ENCODE assay signal across 8 cellular contexts in the genomic region with DNA sequence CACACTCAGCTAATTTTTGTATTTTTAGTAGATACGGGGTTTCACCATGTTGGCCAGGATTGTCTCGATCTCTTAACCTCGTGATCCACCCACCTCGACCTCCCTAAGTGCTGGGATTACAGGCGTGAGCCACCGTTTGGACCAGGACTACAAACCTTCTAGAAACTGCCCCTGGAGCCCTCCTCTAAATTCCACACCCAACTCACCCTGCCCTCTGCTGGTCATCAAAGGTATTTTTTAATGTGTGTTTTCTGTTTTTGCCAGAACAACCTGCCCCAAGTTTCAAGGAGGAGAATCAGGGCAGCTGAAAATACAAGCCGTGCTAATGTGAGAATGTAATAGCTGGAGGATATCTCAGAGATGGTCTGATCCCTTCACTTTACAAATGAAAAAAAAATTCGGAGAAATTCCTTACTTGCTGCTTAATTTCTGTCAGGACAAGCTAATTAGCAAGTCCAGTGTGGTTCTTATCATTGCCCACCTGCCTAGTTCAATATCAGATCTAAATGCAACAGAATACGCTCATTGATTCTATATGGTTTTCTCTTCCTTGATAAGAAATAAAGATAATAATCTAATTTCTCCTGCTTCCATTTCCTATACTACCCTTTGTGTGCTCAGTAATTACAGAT. TPM values are rescaled to one million over a fixed set of nuclear protein-coding genes. Genes with fewer than 3 reads are reported as not detected.
DNase-seq lines count a peak whose midpoint lies in the region; ATAC-seq and TF ChIP-seq lines count a peak whose summit lies in the region.

No MANE protein-coding gene starts in this region.

- peak overlapping the region; percentile 37 for H3K4me3 Mint-ChIP-seq in type B pancreatic cell

- CTCF ChIA-PET in OCI-LY7 (lab: Charles Lee; ENCODE audit: unreplicated experiment), result interaction anchor here (0.6 kb wide), 1 partner anchor 241 kb away, joined by 4 read pairs; no protein-coding TSS in a partner anchor

- no peaks in the 10 kb centered on the region for H3K9me3 Mint-ChIP-seq in type B pancreatic cell

- intact Hi-C loops in OCI-LY7 (cut with micrococcal nuclease; ENCODE audit: unreplicated experiment) (loop anchor here (1.0 kb wide), 1 partner anchor 143 kb away; no protein-coding TSS in a partner anchor), right lobe of liver (cut with DNase I) (no loop called here)

- peak; percentile 73 to 87 (median 80) for ATAC-seq in right lobe of liver
- no peak for ATAC-seq in GM21737 (IDR thresholded peaks at IDR 0.05; ENCODE audit: unreplicated experiment)

- H3K79me2 ChIP-seq in OCI-LY7 (ENCODE audit: insufficient read depth, low read depth, low read length), result no peaks in the 10 kb centered on the region

- H3K36me3 ChIP-seq in OCI-LY7 (ENCODE audit: insufficient read depth, low read length), result no peaks in the 10 kb centered on the region
- H3K36me3 ChIP-seq in right lobe of liver, result no peaks in the 10 kb centered on the region

- no peaks in the 10 kb centered on the region for H3K36me3 Mint-ChIP-seq in type B pancreatic cell

- H3K4me3 ChIP-seq in HL-60 (replicated peaks; ENCODE audit: insufficient read depth, low read length) (no peak overlapping the region), OCI-LY7 (ENCODE audit: low read depth, low read length, poor library complexity, severe bottlenecking) (no peak overlapping the region), right lobe of liver (no peak overlapping the region)

- no peaks in the 10 kb centered on the region for H4K20me1 ChIP-seq in OCI-LY7 (ENCODE audit: insufficient read depth, low read length)

- no peak overlapping the region for H3K27ac Mint-ChIP-seq in type B pancreatic cell

- peaks cover 48% of the 10 kb centered on the region for H3K27me3 Mint-ChIP-seq in type B pancreatic cell

- H3K9me3 ChIP-seq in OCI-LY7 (ENCODE audit: low read length) (no peaks in the 10 kb centered on the region), right lobe of liver (no peaks in the 10 kb centered on the region)

- TF ChIP-seq POLR2A in right lobe of liver (IDR thresholded peaks at IDR 0.05), result no peak

- H3K27me3 ChIP-seq in HL-60 (ENCODE audit: insufficient read depth, poor library complexity, severe bottlenecking) (peaks cover 35% of the 10 kb centered on the region), right lobe of liver (no peaks in the 10 kb centered on the region)

- peaks cover 8% of the 10 kb centered on the region for H3K4me1 Mint-ChIP-seq in type B pancreatic cell (ENCODE audit: unreplicated experiment)

- POLR2A ChIA-PET in OCI-LY7 (lab: Charles Lee), result no interaction called here

- no TSS peak for BruUV-seq in OCI-LY7 (replicated peaks; lab: Mats Ljungman, UMichigan)

- TF ChIP-seq CTCF in HL-60 (IDR thresholded peaks at IDR 0.05; ENCODE audit: insufficient read depth, low read length) (peak; percentile 24), OCI-LY7 (conservative IDR thresholded peaks at IDR 0.05; ENCODE audit: low read length) (peak; percentile 80), right lobe of liver (IDR thresholded peaks at IDR 0.05) (peak; percentile 56 to 64 (median 60)), type B pancreatic cell (conservative IDR thresholded peaks at IDR 0.05) (peak; percentile 80)

- H2AFZ ChIP-seq in OCI-LY7 (ENCODE audit: low read length), result no peak overlapping the region

- WGBS in right lobe of liver (ENCODE audit: insufficient coverage, low coverage, low lambda C conversion rate, missing lambda C conversion rate), result 16% methylated on average over 9 of the region's 9 CpGs

- no peaks in the 10 kb centered on the region for H3K9me2 ChIP-seq in OCI-LY7 (ENCODE audit: insufficient read depth, low read length)

- H3K4me2 ChIP-seq in OCI-LY7 (ENCODE audit: low read length), result no peak overlapping the region

- peak; percentile 53 for DNase-seq in SIG-M5 treated with dmso at 0.1 percent for 504 hours (lab: John Stamatoyannopoulos, UW; ENCODE audit: unreplicated experiment)
- DNase-seq in SIG-M5 (lab: John Stamatoyannopoulos, UW), result no peak
- DNase-seq in HL-60 (ENCODE audit: low read depth in 1 of 2, low spot score in 1 of 2), result peak in 1 of 2 experiments; percentile 58
- DNase-seq in OCI-LY7 (ENCODE audit: low spot score), result peak; percentile 56
- peak; percentile 33 to 58 for DNase-seq in T47D (ENCODE audit: low read depth in 1 of 2, low spot score in 1 of 2)
- DNase-seq in right lobe of liver, result no peak
- no peak for DNase-seq in type B pancreatic cell (ENCODE audit: extremely low spot score, unreplicated experiment)

- H3K27ac ChIP-seq in HL-60 (replicated peaks) (no peak overlapping the region), OCI-LY7 (ENCODE audit: low read depth, low read length, poor library complexity, severe bottlenecking) (no peak overlapping the region), right lobe of liver (no peak overlapping the region)

- H3K4me1 ChIP-seq in OCI-LY7 (ENCODE audit: insufficient read depth, low read length, poor library complexity, severe bottlenecking) (no peaks in the 10 kb centered on the region), right lobe of liver (no peaks in the 10 kb centered on the region)

- in situ Hi-C loops in T47D (cut with HindIII; ENCODE audit: low pct_unique_long_range_greater_than_20kb, low sequenced_read_pairs), result no loop called here

RNA-seq across cellular contexts. Expression of gene ATP8A2, which starts 4.1 kb away (rescaled TPM):
- total RNA-seq in OCI-LY7 (2014; rRNA removed; shearing (Covaris generic)), result 0.05 TPM in 1 of 2 replicates, not detected in the other
- total RNA-seq in OCI-LY7 (2022) (0.15 TPM in 1 of 2 replicates, not detected in the other), right lobe of liver (not detected), type B pancreatic cell (ENCODE audit: low replicate concordance) (13.8 and 55.2 TPM in 2 replicates)

Comparison
In these comparisons a context has a peak if more than half of its experiments do, and no peak if none do; other contexts are left out.
1. DNase-seq: peak in SIG-M5 treated with dmso at 0.1 percent for 504 hours (single experiment), OCI-LY7 (single experiment) and T47D (2 of 2); none in SIG-M5 (single experiment), right lobe of liver (0 of 3) and type B pancreatic cell (single experiment).
2. CTCF ChIP-seq: peak in every context shown above with its lines; median percentile 80 in OCI-LY7; 80 in type B pancreatic cell; 60 in right lobe of liver; 24 in HL-60.
3. RNA of gene ATP8A2, which starts 4.1 kb away (total RNA-seq): 13.8 to 55.2 TPM in type B pancreatic cell; 0.05 to 0.15 TPM in OCI-LY7 and not detected in right lobe of liver; every median in the first group is over 10 times any median in the second.